ENCODE assay signal across 1 cellular context in the genomic region with DNA sequence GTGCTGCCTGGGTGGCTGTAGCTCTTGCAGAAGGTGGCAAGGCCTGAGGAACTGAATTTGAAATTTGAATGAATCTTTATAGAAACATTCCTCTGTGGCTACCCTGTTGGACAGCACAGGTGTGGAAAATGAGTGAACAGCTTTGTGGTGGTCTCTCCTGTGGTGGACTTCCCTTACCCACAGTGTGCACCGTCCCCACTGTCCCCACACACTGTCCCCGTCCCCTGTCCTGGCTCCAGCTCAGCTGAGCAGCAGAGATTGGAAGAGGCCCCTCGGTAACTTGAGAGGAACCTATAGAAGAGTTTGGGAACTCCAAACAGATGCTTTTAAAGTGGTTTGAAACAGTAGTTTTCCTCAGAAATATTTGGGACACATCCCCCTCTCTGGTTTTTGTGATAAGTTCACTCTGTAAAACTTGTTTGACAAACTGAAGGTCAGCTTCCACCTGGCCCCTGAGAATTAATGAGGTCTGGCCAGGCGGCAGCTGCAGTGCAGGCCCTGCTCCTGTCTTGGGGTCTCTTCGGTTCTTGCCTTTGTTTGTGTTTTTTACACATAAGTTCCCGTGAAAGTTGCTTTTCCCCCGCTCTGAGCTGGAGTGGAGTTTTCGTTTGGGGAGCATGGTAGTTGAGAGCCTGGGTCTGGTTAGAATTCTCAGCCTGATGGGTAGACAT.
TF ChIP-seq lines count a peak whose summit lies in the region.

No MANE protein-coding gene starts in this region.

TF ChIP-seq in HepG2, 621 proteins besides CTCF, POLR2A, EP300 and RAD21 (continued from another document):
- TF ChIP-seq, protein P1, sequence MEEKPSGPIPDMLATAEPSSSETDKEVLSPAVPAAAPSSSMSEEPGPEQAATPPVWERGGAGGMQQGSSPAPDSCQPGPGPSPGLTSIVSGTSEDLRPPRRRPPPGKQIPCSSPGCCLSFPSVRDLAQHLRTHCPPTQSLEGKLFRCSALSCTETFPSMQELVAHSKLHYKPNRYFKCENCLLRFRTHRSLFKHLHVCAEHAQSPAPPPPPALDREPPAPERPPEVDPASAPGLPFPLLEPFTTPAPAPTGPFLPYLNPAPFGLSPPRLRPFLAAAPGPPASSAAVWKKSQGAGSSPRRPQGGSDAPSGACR (CRISPR knock-in tag; IDR thresholded peaks at IDR 0.05), result no peak
- TF ChIP-seq ZNF501 (CRISPR knock-in tag; IDR thresholded peaks at IDR 0.05) (no peak), NAIF1 (CRISPR knock-in tag; IDR thresholded peaks at IDR 0.05; ENCODE audit: borderline replicate concordance) (no peak), NONO (IDR thresholded peaks at IDR 0.05) (no peak), NONO (CRISPR knock-in tag; conservative IDR thresholded peaks at IDR 0.05) (no peak), MED8 (CRISPR knock-in tag; IDR thresholded peaks at IDR 0.05; ENCODE audit: insufficient replicate concordance) (no peak), ZNF749 (CRISPR knock-in tag; IDR thresholded peaks at IDR 0.05; ENCODE audit: borderline replicate concordance) (no peak), ZNF230 (CRISPR knock-in tag; IDR thresholded peaks at IDR 0.05) (no peak), ZBTB7A (CRISPR knock-in tag; IDR thresholded peaks at IDR 0.05) (no peak), MBNL3 (CRISPR knock-in tag; conservative IDR thresholded peaks at IDR 0.05) (no peak), MTF2 (CRISPR knock-in tag; IDR thresholded peaks at IDR 0.05; ENCODE audit: borderline replicate concordance) (no peak), ZNF326 (CRISPR knock-in tag; IDR thresholded peaks at IDR 0.05; ENCODE audit: borderline replicate concordance) (no peak)
- TF ChIP-seq, protein P2, sequence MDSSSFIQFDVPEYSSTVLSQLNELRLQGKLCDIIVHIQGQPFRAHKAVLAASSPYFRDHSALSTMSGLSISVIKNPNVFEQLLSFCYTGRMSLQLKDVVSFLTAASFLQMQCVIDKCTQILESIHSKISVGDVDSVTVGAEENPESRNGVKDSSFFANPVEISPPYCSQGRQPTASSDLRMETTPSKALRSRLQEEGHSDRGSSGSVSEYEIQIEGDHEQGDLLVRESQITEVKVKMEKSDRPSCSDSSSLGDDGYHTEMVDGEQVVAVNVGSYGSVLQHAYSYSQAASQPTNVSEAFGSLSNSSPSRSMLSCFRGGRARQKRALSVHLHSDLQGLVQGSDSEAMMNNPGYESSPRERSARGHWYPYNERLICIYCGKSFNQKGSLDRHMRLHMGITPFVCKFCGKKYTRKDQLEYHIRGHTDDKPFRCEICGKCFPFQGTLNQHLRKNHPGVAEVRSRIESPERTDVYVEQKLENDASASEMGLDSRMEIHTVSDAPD (CRISPR knock-in tag; IDR thresholded peaks at IDR 0.05), result no peak
